Comparison of ENCODE assay signal across 15 cellular contexts in genomic region chr10:21100190-21100589, GRCh38.
DNase-seq lines count a peak whose midpoint lies in the region; ATAC-seq and TF ChIP-seq lines count a peak whose summit lies in the region.
"Had no signal": no experiment of that assay in that cellular context is flagged by ENCODE, and none has a peak within 500 bp of the region (broad histone marks: within the 10 kb centered on the region; RNA-seq: fewer than 3 reads in every experiment).

No MANE protein-coding gene starts in this region.

- H3K9me3 ChIP-seq in BLaER1 treated with 17β-estradiol and CSF1 and Interleukin-3, amounts not matched to agents 10 nM and 100 nM (replicated peaks in 1 of 11) = no peaks in the 10 kb centered on the region
- H3K9me3 ChIP-seq in RWPE2 (ENCODE audit: severe bottlenecking) (no peaks in the 10 kb centered on the region), ectodermal cell (ENCODE audit: control insufficient read depth, low read length) (no peaks in the 10 kb centered on the region)

- H3K9ac ChIP-seq in BLaER1 treated with 17β-estradiol and CSF1 and Interleukin-3, amounts not matched to agents 10 nM and 100 nM = no peak overlapping the region

- ATAC-seq in RWPE2 (ENCODE audit: low read depth) (no peak), GM18520 (IDR thresholded peaks at IDR 0.05; ENCODE audit: unreplicated experiment) (no peak), GM18519 (IDR thresholded peaks at IDR 0.05; ENCODE audit: low FRiP score, unreplicated experiment) (no peak)
- ATAC-seq: natural killer cell, Panc1 had no signal

- H3K4me1 ChIP-seq in BLaER1 treated with 17β-estradiol and CSF1 and Interleukin-3, amounts not matched to agents 10 nM and 100 nM = peaks cover 5 to 20% (median 15%) of the 10 kb centered on the region in 10 experiments; a peak in 15 of 20 replicates
- H3K4me1 ChIP-seq in RWPE2 (ENCODE audit: insufficient read depth, poor library complexity, severe bottlenecking) = peaks cover 24% of the 10 kb centered on the region
- H3K4me1 ChIP-seq in ectodermal cell (ENCODE audit: control insufficient read depth, insufficient read depth, low read length) = peaks cover 30% of the 10 kb centered on the region

- H4K20me1 ChIP-seq in BLaER1 treated with 17β-estradiol and CSF1 and Interleukin-3, amounts not matched to agents 10 nM and 100 nM = no peaks in the 10 kb centered on the region

- no peak for TF ChIP-seq CTCF in RWPE2 (IDR thresholded peaks at IDR 0.05; ENCODE audit: poor library complexity, severe bottlenecking)

- H3K36me3 ChIP-seq in BLaER1 treated with 17β-estradiol and CSF1 and Interleukin-3, amounts not matched to agents 10 nM and 100 nM = no peaks in the 10 kb centered on the region
- H3K36me3 ChIP-seq in RWPE2 (ENCODE audit: low read depth) = no peaks in the 10 kb centered on the region
- no peaks in the 10 kb centered on the region for H3K36me3 ChIP-seq in ectodermal cell (ENCODE audit: control insufficient read depth, insufficient read depth, low read length)

- DNase-seq in RWPE2 (ENCODE audit: low spot score) = no peak
- DNase-seq in posterior cingulate gyrus = peak in 8 of 10 donors; percentile 11 to 87 (median 43)
- no peak for DNase-seq in Kasumi-1 (lab: John Stamatoyannopoulos, UW)
- no peak for DNase-seq in 8988T
- DNase-seq: activated CD4-positive, alpha-beta T cell treated with anti-CD3 and anti-CD28 coated beads, Interleukin-2, amount 50 U/mL, for 1 hour; activated T-cell treated with anti-CD3 and anti-CD28 coated beads, Interleukin-2, amount 50 U/mL, for 1 hour; natural killer cell; NCI-H1436; NCI-H524 had no signal

- peak overlapping the region in 6 of 11 experiments; percentile 3 to 53 (median 24); a peak in 4 of 22 replicates for H3K4me2 ChIP-seq in BLaER1 treated with 17β-estradiol and CSF1 and Interleukin-3, amounts not matched to agents 10 nM and 100 nM

- no peaks in the 10 kb centered on the region for H3K27me3 ChIP-seq in BLaER1 treated with 17β-estradiol and CSF1 and Interleukin-3, amounts not matched to agents 10 nM and 100 nM
- no peaks in the 10 kb centered on the region for H3K27me3 ChIP-seq in RWPE2 (ENCODE audit: insufficient read depth, poor library complexity, severe bottlenecking)
- H3K27me3 ChIP-seq in ectodermal cell (ENCODE audit: control insufficient read depth, insufficient read depth, low read length, poor library complexity, severe bottlenecking) = no peaks in the 10 kb centered on the region

- 66 to 76% methylated on average over 12 of the region's 12 CpGs for WGBS in ectodermal cell, 2 experiments

- intact Hi-C loops in posterior cingulate gyrus (cut with DNase I) = no loop called here

- no peak overlapping the region for H3K4me3 ChIP-seq in BLaER1 treated with 17β-estradiol and CSF1 and Interleukin-3, amounts not matched to agents 10 nM and 100 nM
- H3K4me3 ChIP-seq in RWPE2 (ENCODE audit: severe bottlenecking) (no peak overlapping the region), ectodermal cell (ENCODE audit: insufficient read depth, low read depth, low read length) (no peak overlapping the region)
- H3K4me3 ChIP-seq: lung had no signal

- H3K27ac ChIP-seq in BLaER1 treated with 17β-estradiol and CSF1 and Interleukin-3, amounts not matched to agents 10 nM and 100 nM = no peak overlapping the region
- H3K27ac ChIP-seq in RWPE2 (ENCODE audit: poor library complexity, severe bottlenecking) (peak overlapping the region; percentile 81), ectodermal cell (ENCODE audit: insufficient read depth, low read depth, low read length, poor library complexity, severe bottlenecking) (peak overlapping the region; percentile 64)

Comparison
In these comparisons a context has a peak if more than half of its experiments do, and no peak if none do; other contexts are left out.
1. H3K27ac ChIP-seq: peak in RWPE2 (single experiment) and ectodermal cell (single experiment); none in BLaER1 treated with 17β-estradiol and CSF1 and Interleukin-3, amounts not matched to agents 10 nM and 100 nM (0 of 11).
2. DNase-seq: peak in posterior cingulate gyrus (8 of 10); none in RWPE2 (single experiment), Kasumi-1 (0 of 2) and 8988T (single experiment).